In genomic region chr5:174589599-174589998, GRCh38 we compare ENCODE assay signal across 29 cellular contexts.
A peak's percentile ranks its signal among the peaks of the same experiment; 100 is the strongest.
DNase-seq lines count a peak whose midpoint lies in the region; ATAC-seq, FAIRE-seq and TF ChIP-seq lines count a peak whose summit lies in the region.
"Had no signal": no experiment of that assay in that cellular context is flagged by ENCODE, and none has a peak within 500 bp of the region (broad histone marks: within the 10 kb centered on the region; RNA-seq: fewer than 3 reads in every experiment).

No MANE protein-coding gene starts in this region.

- no peak for FAIRE-seq in A549 (lab: Jason Lieb, UNC)
- FAIRE-seq: GM12892 had no signal

- TF ChIP-seq CTCF in A549 (IDR thresholded peaks at IDR 0.05) (no peak), PC-9 (conservative IDR thresholded peaks at IDR 0.05) (no peak), tibial nerve (IDR thresholded peaks at IDR 0.05) (no peak)

- no peaks in the 10 kb centered on the region for H4K20me1 ChIP-seq in PC-9 (ENCODE audit: insufficient read depth)

- H3K4me3 ChIP-seq in A549: no peak overlapping the region
- no peak overlapping the region for H3K4me3 ChIP-seq in HAP-1
- no peak overlapping the region for H3K4me3 ChIP-seq in PC-9
- no peak overlapping the region for H3K4me3 ChIP-seq in tibial nerve
- H3K4me3 ChIP-seq: gastrocnemius medialis, lower lobe of right lung, upper lobe of right lung had no signal

- CTCF ChIA-PET in A549 (lab: Yijun Ruan, JAX) (no interaction called here), PC-9 (lab: Charles Lee) (no interaction called here)

- H3K9me3 ChIP-seq in A549: peaks cover 5% of the 10 kb centered on the region; the same call in 1 of the 3 replicates
- no peaks in the 10 kb centered on the region for H3K9me3 ChIP-seq in HAP-1
- no peaks in the 10 kb centered on the region for H3K9me3 ChIP-seq in PC-9 (ENCODE audit: insufficient read depth, low read depth)
- peaks cover 0 to 13% (median 0%) of the 10 kb centered on the region in 4 donors for H3K9me3 ChIP-seq in tibial nerve
- H3K9me3 ChIP-seq: lower lobe of right lung, upper lobe of right lung had no signal

- POLR2A ChIA-PET in A549 (lab: Yijun Ruan, JAX) (no interaction called here), PC-9 (lab: Charles Lee; ENCODE audit: unreplicated experiment) (no interaction called here)

- H3K27ac ChIP-seq in A549 (peak overlapping the region; percentile 23 to 62; a peak in 5 of 6 replicates), PC-9 (0 out of 2 replicates have a peak overlapping the region, but pooled peaks have one; percentile 27), tibial nerve (no peak overlapping the region)
- H3K27ac ChIP-seq: gastrocnemius medialis, lower lobe of right lung, upper lobe of right lung had no signal

- intact Hi-C loops in PC-9 (cut with micrococcal nuclease; ENCODE audit: unreplicated experiment): no loop called here

- no peaks in the 10 kb centered on the region for H3K27me3 ChIP-seq in HAP-1 (ENCODE audit: low read depth)
- H3K27me3 ChIP-seq in PC-9 (ENCODE audit: insufficient read depth, low read depth): peaks cover 56% of the 10 kb centered on the region
- H3K27me3 ChIP-seq in tibial nerve: peaks cover 0 to 4% of the 10 kb centered on the region in 2 donors

- BruUV-seq in PC-9 (replicated peaks; lab: Mats Ljungman, UMichigan): no TSS peak

- DNase-seq in A549 (ENCODE audit: low read depth in 1 of 2, low spot score in 1 of 2) (no peak), HAP-1 (ENCODE audit: low spot score in 2 of 2) (peak; percentile 51 to 80), PC-9 (peak in 1 of 2 experiments; percentile 58), islet precursor cell (peak; percentile 74), tibial nerve (ENCODE audit: low spot score in 2 of 2) (no peak)
- no peak for DNase-seq in activated CD8-positive, alpha-beta memory T cell treated with anti-CD3 and anti-CD28 coated beads, Interleukin-2, amount 50 U/mL, for 48 hours
- DNase-seq: activated CD4-positive, alpha-beta T cell treated with anti-CD3 and anti-CD28 coated beads, Interleukin-2, amount 10 ng/mL, durations not matched to agents 24 days and 14 days; activated CD8-positive, alpha-beta memory T cell treated with anti-CD3 and anti-CD28 coated beads for 24 hours; activated effector memory CD4-positive, alpha-beta T cell treated with anti-CD3 and anti-CD28 coated beads, Interleukin-2, amount 50 U/mL, for 16 hours; activated naive CD8-positive, alpha-beta T cell treated with anti-CD3 and anti-CD28 coated beads for 36 hours; AML-193; aorta; CD4-positive, CD25-positive, alpha-beta regulatory T cell; gastrocnemius medialis; HCEC 1CT; lower lobe of right lung; naive thymus-derived CD4-positive, alpha-beta T cell; NCI-H1092 treated with DMSO at 0.1 percent for 48 hours; NCI-H1930; NCI-H2171 treated with DMSO at 0.1 percent for 48 hours; NCI-H774; occipital lobe; T-helper 1 cell; upper lobe of right lung had no signal

- WGBS in A549 (ENCODE audit: missing lambda C conversion rate): 69% methylated on average over 11 of the region's 11 CpGs
- 42 to 45% methylated on average over 11 of the region's 11 CpGs for WGBS in tibial nerve, 2 donors

- in situ Hi-C loops in HAP-1 (cut with MboI; ENCODE audit: low sequenced_read_pairs): loop anchor here (10.0 kb wide), 1 partner anchor 135 kb away; the partner anchor contains the start of gene MSX2

- H3K4me2 ChIP-seq in A549 (peak overlapping the region; percentile 25), PC-9 (0 out of 2 replicates have a peak overlapping the region, but pooled peaks have one; percentile 12)

- H3K4me1 ChIP-seq in A549 (peaks cover 12% of the 10 kb centered on the region; the same call in 2 of the 3 replicates), HAP-1 (peaks cover 9% of the 10 kb centered on the region), PC-9 (replicated peaks; ENCODE audit: insufficient read depth) (0 out of 2 replicates have a peak, but pooled peaks cover 10% of the 10 kb centered on the region), tibial nerve (no peaks in the 10 kb centered on the region)
- H3K4me1 ChIP-seq: gastrocnemius medialis, lower lobe of right lung, upper lobe of right lung had no signal

- H3K36me3 ChIP-seq in HAP-1 (replicated peaks): no peaks in the 10 kb centered on the region
- H3K36me3 ChIP-seq in PC-9 (ENCODE audit: low read depth): no peaks in the 10 kb centered on the region
- H3K36me3 ChIP-seq in tibial nerve: no peaks in the 10 kb centered on the region
- H3K36me3 ChIP-seq: gastrocnemius medialis, lower lobe of right lung, upper lobe of right lung had no signal

- no peaks in the 10 kb centered on the region for H3F3A ChIP-seq in PC-9 (ENCODE audit: insufficient read depth, low read depth)

- ATAC-seq in A549: no peak
- no peak for ATAC-seq in HG03521 (IDR thresholded peaks at IDR 0.05; ENCODE audit: unreplicated experiment)
- no peak for ATAC-seq in GM21528 (IDR thresholded peaks at IDR 0.05; ENCODE audit: low FRiP score, unreplicated experiment)
- ATAC-seq: gastrocnemius medialis; lower lobe of right lung; naive thymus-derived CD4-positive, alpha-beta T cell; stimulated activated effector memory CD8-positive, alpha-beta T cell treated with anti-CD3 and anti-CD28 coated beads, Interleukin-12 subunit alpha, Interleukin-12 subunit beta, amount 100 ng/mL, for 72 hours; upper lobe of right lung; WTC11 had no signal

- no peaks in the 10 kb centered on the region for H3K79me2 ChIP-seq in PC-9 (ENCODE audit: low read depth)

- no peak for TF ChIP-seq RAD21 in A549 (conservative IDR thresholded peaks at IDR 0.05 in 1 of 2, IDR thresholded peaks at IDR 0.05 in 1 of 2)

- H2AFZ ChIP-seq in PC-9: no peak overlapping the region

- H3K9me2 ChIP-seq in PC-9 (ENCODE audit: insufficient read depth): no peaks in the 10 kb centered on the region

- TF ChIP-seq EP300 in A549 (IDR thresholded peaks at IDR 0.05) (no peak), tibial nerve (IDR thresholded peaks at IDR 0.05) (no peak)

- no peak for TF ChIP-seq POLR2A in A549 (IDR thresholded peaks at IDR 0.05; ENCODE audit: low read length)
- TF ChIP-seq POLR2A in tibial nerve (IDR thresholded peaks at IDR 0.05): no peak

TF ChIP-seq in A549, 52 proteins besides CTCF, POLR2A, EP300 and RAD21:
- TF ChIP-seq E2F6 (IDR thresholded peaks at IDR 0.05; ENCODE audit: borderline replicate concordance, low read depth) (no peak), TFCP2L1 (CRISPR knock-in tag; IDR thresholded peaks at IDR 0.05) (no peak), KDM5A (IDR thresholded peaks at IDR 0.05) (no peak), TP53 (CRISPR knock-in tag; IDR thresholded peaks at IDR 0.05) (no peak), KDM1A (IDR thresholded peaks at IDR 0.05; ENCODE audit: low read depth) (no peak), CHD4 (IDR thresholded peaks at IDR 0.05; ENCODE audit: borderline replicate concordance) (no peak), PBX3 (IDR thresholded peaks at IDR 0.05) (no peak), HDAC2 (IDR thresholded peaks at IDR 0.05) (no peak), RCOR1 (IDR thresholded peaks at IDR 0.05; ENCODE audit: low read depth, low read length) (no peak), ZNF302 (CRISPR knock-in tag; IDR thresholded peaks at IDR 0.05) (no peak), NR3C1 (IDR thresholded peaks at IDR 0.05) (no peak), CHD2 (IDR thresholded peaks at IDR 0.05; ENCODE audit: low read length, partially characterized antibody) (no peak), JUNB (IDR thresholded peaks at IDR 0.05) (no peak), FOSL2 (IDR thresholded peaks at IDR 0.05) (no peak), FOSL2 (CRISPR knock-in tag; IDR thresholded peaks at IDR 0.05) (no peak), POLR2AphosphoS2 (conservative IDR thresholded peaks at IDR 0.05; ENCODE audit: low read length) (no peak), ZFP36 (IDR thresholded peaks at IDR 0.05; ENCODE audit: borderline replicate concordance, partially characterized antibody) (no peak), NPAS2 (CRISPR knock-in tag; IDR thresholded peaks at IDR 0.05; ENCODE audit: borderline replicate concordance) (no peak)
- TF ChIP-seq, protein P1, sequence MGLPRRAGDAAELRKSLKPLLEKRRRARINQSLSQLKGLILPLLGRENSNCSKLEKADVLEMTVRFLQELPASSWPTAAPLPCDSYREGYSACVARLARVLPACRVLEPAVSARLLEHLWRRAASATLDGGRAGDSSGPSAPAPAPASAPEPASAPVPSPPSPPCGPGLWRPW (IDR thresholded peaks at IDR 0.05): no peak
- TF ChIP-seq, protein P2, sequence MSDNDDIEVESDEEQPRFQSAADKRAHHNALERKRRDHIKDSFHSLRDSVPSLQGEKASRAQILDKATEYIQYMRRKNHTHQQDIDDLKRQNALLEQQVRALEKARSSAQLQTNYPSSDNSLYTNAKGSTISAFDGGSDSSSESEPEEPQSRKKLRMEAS (IDR thresholded peaks at IDR 0.05): no peak

Comparison
In these comparisons a context has a peak if more than half of its experiments do, and no peak if none do; other contexts are left out.
1. DNase-seq: peak in HAP-1 (2 of 2) and islet precursor cell (single experiment); none in A549 (0 of 2), tibial nerve (0 of 2) and activated CD8-positive, alpha-beta memory T cell treated with anti-CD3 and anti-CD28 coated beads, Interleukin-2, amount 50 U/mL, for 48 hours (single experiment).
2. H3K27ac ChIP-seq: peak in A549 (2 of 2) and PC-9 (single experiment); none in tibial nerve (0 of 4).